Comparison of ENCODE assay signal across 14 cellular contexts in genomic region chr13:38900188-38900587, GRCh38.
DNase-seq lines count a peak whose midpoint lies in the region; ATAC-seq and TF ChIP-seq lines count a peak whose summit lies in the region.
"Had no signal": no experiment of that assay in that cellular context is flagged by ENCODE, and none has a peak within 500 bp of the region (broad histone marks: within the 10 kb centered on the region; RNA-seq: fewer than 3 reads in every experiment).

No MANE protein-coding gene starts in this region.

- no peaks in the 10 kb centered on the region for H3K9me2 ChIP-seq in MM.1S (replicated peaks; ENCODE audit: insufficient read depth, low read length)

- DNase-seq in A673 (ENCODE audit: low spot score), result peak; percentile 54
- DNase-seq in OCI-M1 (lab: John Stamatoyannopoulos, UW), result peak; percentile 33
- peak; percentile 43 for DNase-seq in globus pallidus (ENCODE audit: low spot score)
- no peak for DNase-seq in MM.1S
- DNase-seq: adrenal gland, DND-41, immature natural killer cell, NCI-H2029, uterus had no signal

- no peak overlapping the region for H3K4me2 ChIP-seq in MM.1S (ENCODE audit: low read depth, low read length)

- no peak overlapping the region for H2AFZ ChIP-seq in MM.1S (ENCODE audit: low read length)

- H3K27me3 Mint-ChIP-seq in activated T-helper 17 cell treated with anti-CD3 and anti-CD28 coated beads, Interleukin-2, amount 50 U/mL, for 72 hours, result peaks cover 3% of the 10 kb centered on the region

- no peaks in the 10 kb centered on the region for H3K36me3 Mint-ChIP-seq in activated T-helper 17 cell treated with anti-CD3 and anti-CD28 coated beads, Interleukin-2, amount 50 U/mL, for 72 hours (ENCODE audit: low read depth)
- H3K36me3 Mint-ChIP-seq: immature natural killer cell; stimulated activated effector memory CD8-positive, alpha-beta T cell treated with anti-CD3 and anti-CD28 coated beads, Interleukin-12 subunit alpha, Interleukin-12 subunit beta, amount 100 ng/mL, for 72 hours had no signal

- no peaks in the 10 kb centered on the region for H3K4me1 Mint-ChIP-seq in activated T-helper 17 cell treated with anti-CD3 and anti-CD28 coated beads, Interleukin-2, amount 50 U/mL, for 72 hours
- H3K4me1 Mint-ChIP-seq: immature natural killer cell; stimulated activated effector memory CD8-positive, alpha-beta T cell treated with anti-CD3 and anti-CD28 coated beads, Interleukin-12 subunit alpha, Interleukin-12 subunit beta, amount 100 ng/mL, for 72 hours had no signal

- H3K9ac ChIP-seq in MM.1S (ENCODE audit: low read length), result no peak overlapping the region

- H3K27me3 ChIP-seq in A673 (replicated peaks; ENCODE audit: insufficient read depth, low read depth, low read length, poor library complexity) (no peaks in the 10 kb centered on the region), MM.1S (replicated peaks; ENCODE audit: insufficient read depth, low read length) (no peaks in the 10 kb centered on the region)
- H3K27me3 ChIP-seq: adrenal gland, uterus had no signal

- TF ChIP-seq CTCF in A673 (conservative IDR thresholded peaks at IDR 0.05; ENCODE audit: low read depth, low read length) (peak; percentile 59), MM.1S (IDR thresholded peaks at IDR 0.05; ENCODE audit: low read length) (no peak)

- no TSS peak for BruUV-seq in A673 (replicated peaks; lab: Mats Ljungman, UMichigan)

- H3K27ac Mint-ChIP-seq in activated T-helper 17 cell treated with anti-CD3 and anti-CD28 coated beads, Interleukin-2, amount 50 U/mL, for 72 hours, result no peak overlapping the region
- H3K27ac Mint-ChIP-seq: immature natural killer cell; stimulated activated effector memory CD8-positive, alpha-beta T cell treated with anti-CD3 and anti-CD28 coated beads, Interleukin-12 subunit alpha, Interleukin-12 subunit beta, amount 100 ng/mL, for 72 hours had no signal

- H4K20me1 ChIP-seq in MM.1S (ENCODE audit: insufficient read depth, low read length), result no peaks in the 10 kb centered on the region

- H3K9me3 ChIP-seq in A673 (ENCODE audit: low read depth, low read length, poor library complexity, severe bottlenecking) (no peaks in the 10 kb centered on the region), MM.1S (replicated peaks; ENCODE audit: insufficient read depth, low read length) (no peaks in the 10 kb centered on the region)
- H3K9me3 ChIP-seq: adrenal gland, uterus had no signal

- H3K27ac ChIP-seq in A673 (ENCODE audit: low read depth, low read length, poor library complexity, severe bottlenecking), result no peak overlapping the region
- H3K27ac ChIP-seq in MM.1S (ENCODE audit: low read length), result no peak overlapping the region
- H3K27ac ChIP-seq: adrenal gland, uterus had no signal

- POLR2A ChIA-PET in A673 (lab: Charles Lee; ENCODE audit: low non-redundant PET), result no interaction called here

- H3K4me3 ChIP-seq in A673 (ENCODE audit: low read depth, low read length, poor library complexity, severe bottlenecking) (no peak overlapping the region), MM.1S (ENCODE audit: low read length) (no peak overlapping the region)
- H3K4me3 ChIP-seq: adrenal gland, uterus had no signal

- no peaks in the 10 kb centered on the region for H3K79me2 ChIP-seq in MM.1S (ENCODE audit: low read length)

- peak; percentile 37 for ATAC-seq in GM18868 (IDR thresholded peaks at IDR 0.05; ENCODE audit: unreplicated experiment)
- ATAC-seq in HG02973 (IDR thresholded peaks at IDR 0.05; ENCODE audit: unreplicated experiment), result no peak
- no peak for ATAC-seq in HG03432 (IDR thresholded peaks at IDR 0.05; ENCODE audit: unreplicated experiment)
- ATAC-seq in activated T-helper 17 cell treated with anti-CD3 and anti-CD28 coated beads, Interleukin-2, amount 50 U/mL, for 72 hours (replicated peaks), result no peak
- ATAC-seq: stimulated activated effector memory CD8-positive, alpha-beta T cell treated with anti-CD3 and anti-CD28 coated beads, Interleukin-12 subunit alpha, Interleukin-12 subunit beta, amount 100 ng/mL, for 72 hours had no signal

- H3F3A ChIP-seq in MM.1S (ENCODE audit: insufficient read depth, low read length), result no peaks in the 10 kb centered on the region

- intact Hi-C loops in A673 (cut with micrococcal nuclease; ENCODE audit: unreplicated experiment), result no loop called here

- CTCF ChIA-PET in A673 (lab: Charles Lee), result interaction anchor here (0.7 kb wide), 1 partner anchor 214 kb away, joined by 3 read pairs; no protein-coding TSS in a partner anchor

- no peaks in the 10 kb centered on the region for H3K36me3 ChIP-seq in A673 (ENCODE audit: insufficient read depth, low read length, poor library complexity, severe bottlenecking)
- H3K36me3 ChIP-seq in MM.1S (replicated peaks; ENCODE audit: insufficient read depth, low read length), result no peaks in the 10 kb centered on the region
- H3K36me3 ChIP-seq: adrenal gland, uterus had no signal

- H3K4me1 ChIP-seq in A673 (ENCODE audit: insufficient read depth, low read length, poor library complexity, severe bottlenecking) (no peaks in the 10 kb centered on the region), MM.1S (ENCODE audit: low read length) (0 out of 2 replicates have a peak, but pooled peaks cover 3% of the 10 kb centered on the region)
- H3K4me1 ChIP-seq: adrenal gland, uterus had no signal

- H3K9me3 Mint-ChIP-seq in activated T-helper 17 cell treated with anti-CD3 and anti-CD28 coated beads, Interleukin-2, amount 50 U/mL, for 72 hours, result no peaks in the 10 kb centered on the region
- H3K9me3 Mint-ChIP-seq: stimulated activated effector memory CD8-positive, alpha-beta T cell treated with anti-CD3 and anti-CD28 coated beads, Interleukin-12 subunit alpha, Interleukin-12 subunit beta, amount 100 ng/mL, for 72 hours had no signal

- H3K4me3 Mint-ChIP-seq in activated T-helper 17 cell treated with anti-CD3 and anti-CD28 coated beads, Interleukin-2, amount 50 U/mL, for 72 hours, result no peak overlapping the region
- H3K4me3 Mint-ChIP-seq: immature natural killer cell; stimulated activated effector memory CD8-positive, alpha-beta T cell treated with anti-CD3 and anti-CD28 coated beads, Interleukin-12 subunit alpha, Interleukin-12 subunit beta, amount 100 ng/mL, for 72 hours had no signal
